ENCODE assay signal across 1 cellular context in the genomic region with DNA sequence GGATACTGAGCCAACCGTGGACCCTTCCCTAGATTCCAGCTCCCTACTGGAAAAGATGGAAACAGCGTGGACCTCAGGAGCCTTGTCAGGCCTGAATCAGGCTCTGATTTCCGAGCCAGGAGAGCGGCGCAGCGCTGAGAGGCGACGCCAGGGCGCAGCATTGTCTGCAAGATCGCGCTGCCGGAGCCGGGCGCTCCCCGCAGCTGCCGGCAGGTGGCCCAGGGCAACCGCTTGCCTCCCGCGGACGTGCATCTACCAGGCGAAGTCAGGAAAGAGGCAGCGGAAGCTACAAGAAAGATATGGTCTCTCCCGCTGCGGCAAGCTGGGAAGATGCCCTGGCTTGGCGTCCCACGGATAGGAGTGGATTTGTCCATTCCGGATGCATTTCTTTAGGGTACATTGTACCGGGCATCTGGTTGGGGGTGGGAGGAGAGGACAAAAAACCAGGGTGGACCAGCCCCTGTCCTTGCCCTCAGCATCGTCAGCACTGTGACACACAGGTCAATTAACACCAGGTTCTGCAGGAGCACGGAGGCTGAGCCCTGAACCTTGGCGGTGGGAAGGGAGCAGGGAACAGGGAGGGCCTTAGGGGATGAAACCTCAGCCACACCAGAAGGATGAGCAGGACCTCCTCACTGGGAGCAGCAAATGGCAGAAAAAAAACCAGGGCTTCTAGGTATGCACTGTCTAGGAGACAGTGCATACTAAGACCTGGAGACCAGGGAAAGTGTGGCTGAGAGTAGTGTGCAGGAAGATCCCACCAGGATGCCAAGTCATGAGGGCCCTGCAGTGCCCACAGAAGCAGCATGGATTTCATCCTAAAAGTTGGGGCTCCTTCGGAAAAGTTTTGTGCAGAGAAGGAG.
TF ChIP-seq lines count a peak whose summit lies in the region.

No MANE protein-coding gene starts in this region.

TF ChIP-seq in HEK293, 187 proteins besides CTCF, POLR2A, EP300 and RAD21 (continued from another document):
- TF ChIP-seq, protein P1, sequence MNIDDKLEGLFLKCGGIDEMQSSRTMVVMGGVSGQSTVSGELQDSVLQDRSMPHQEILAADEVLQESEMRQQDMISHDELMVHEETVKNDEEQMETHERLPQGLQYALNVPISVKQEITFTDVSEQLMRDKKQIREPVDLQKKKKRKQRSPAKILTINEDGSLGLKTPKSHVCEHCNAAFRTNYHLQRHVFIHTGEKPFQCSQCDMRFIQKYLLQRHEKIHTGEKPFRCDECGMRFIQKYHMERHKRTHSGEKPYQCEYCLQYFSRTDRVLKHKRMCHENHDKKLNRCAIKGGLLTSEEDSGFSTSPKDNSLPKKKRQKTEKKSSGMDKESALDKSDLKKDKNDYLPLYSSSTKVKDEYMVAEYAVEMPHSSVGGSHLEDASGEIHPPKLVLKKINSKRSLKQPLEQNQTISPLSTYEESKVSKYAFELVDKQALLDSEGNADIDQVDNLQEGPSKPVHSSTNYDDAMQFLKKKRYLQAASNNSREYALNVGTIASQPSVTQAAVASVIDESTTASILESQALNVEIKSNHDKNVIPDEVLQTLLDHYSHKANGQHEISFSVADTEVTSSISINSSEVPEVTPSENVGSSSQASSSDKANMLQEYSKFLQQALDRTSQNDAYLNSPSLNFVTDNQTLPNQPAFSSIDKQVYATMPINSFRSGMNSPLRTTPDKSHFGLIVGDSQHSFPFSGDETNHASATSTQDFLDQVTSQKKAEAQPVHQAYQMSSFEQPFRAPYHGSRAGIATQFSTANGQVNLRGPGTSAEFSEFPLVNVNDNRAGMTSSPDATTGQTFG (tag by site-specific recombination; IDR thresholded peaks at IDR 0.05; ENCODE audit: borderline replicate concordance) = no peak
- TF ChIP-seq ZNF146 (tag by site-specific recombination; IDR thresholded peaks at IDR 0.05) = no peak
- no peak for TF ChIP-seq ZNF837 (tag by site-specific recombination; IDR thresholded peaks at IDR 0.05)
- TF ChIP-seq ZNF600 (tag by site-specific recombination; IDR thresholded peaks at IDR 0.05) = 0 out of 2 replicates have a peak, but pooled peaks have one; percentile 17
- peak; percentile 44; the same call in 1 of the 2 replicates for TF ChIP-seq ZNF610 (tag by site-specific recombination; IDR thresholded peaks at IDR 0.05; ENCODE audit: borderline replicate concordance)
- no peak for TF ChIP-seq ZNF157 (tag by site-specific recombination; IDR thresholded peaks at IDR 0.05)
- TF ChIP-seq, protein P2, sequence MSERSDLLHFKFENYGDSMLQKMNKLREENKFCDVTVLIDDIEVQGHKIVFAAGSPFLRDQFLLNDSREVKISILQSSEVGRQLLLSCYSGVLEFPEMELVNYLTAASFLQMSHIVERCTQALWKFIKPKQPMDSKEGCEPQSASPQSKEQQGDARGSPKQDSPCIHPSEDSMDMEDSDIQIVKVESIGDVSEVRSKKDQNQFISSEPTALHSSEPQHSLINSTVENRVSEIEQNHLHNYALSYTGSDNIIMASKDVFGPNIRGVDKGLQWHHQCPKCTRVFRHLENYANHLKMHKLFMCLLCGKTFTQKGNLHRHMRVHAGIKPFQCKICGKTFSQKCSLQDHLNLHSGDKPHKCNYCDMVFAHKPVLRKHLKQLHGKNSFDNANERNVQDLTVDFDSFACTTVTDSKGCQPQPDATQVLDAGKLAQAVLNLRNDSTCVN (tag by site-specific recombination; optimal IDR thresholded peaks at IDR 0.05) = peak; percentile 54
- TF ChIP-seq KLF10 (tag by site-specific recombination; IDR thresholded peaks at IDR 0.05) = no peak
- peak; percentile 74 for TF ChIP-seq ZNF2 (tag by site-specific recombination; IDR thresholded peaks at IDR 0.05)
- no peak for TF ChIP-seq ZNF621 (tag by site-specific recombination; IDR thresholded peaks at IDR 0.05)
- TF ChIP-seq ZFP41 (tag by site-specific recombination; IDR thresholded peaks at IDR 0.05; ENCODE audit: borderline replicate concordance) = no peak
- TF ChIP-seq ZSCAN30 (tag by site-specific recombination; IDR thresholded peaks at IDR 0.05) = peak; percentile 51; the same call in 1 of the 2 replicates
- TF ChIP-seq KLF9 (tag by site-specific recombination; IDR thresholded peaks at IDR 0.05; ENCODE audit: low read depth) = no peak
- TF ChIP-seq IKZF3 (tag by site-specific recombination; IDR thresholded peaks at IDR 0.05) = peak; percentile 64
- TF ChIP-seq, protein P3, sequence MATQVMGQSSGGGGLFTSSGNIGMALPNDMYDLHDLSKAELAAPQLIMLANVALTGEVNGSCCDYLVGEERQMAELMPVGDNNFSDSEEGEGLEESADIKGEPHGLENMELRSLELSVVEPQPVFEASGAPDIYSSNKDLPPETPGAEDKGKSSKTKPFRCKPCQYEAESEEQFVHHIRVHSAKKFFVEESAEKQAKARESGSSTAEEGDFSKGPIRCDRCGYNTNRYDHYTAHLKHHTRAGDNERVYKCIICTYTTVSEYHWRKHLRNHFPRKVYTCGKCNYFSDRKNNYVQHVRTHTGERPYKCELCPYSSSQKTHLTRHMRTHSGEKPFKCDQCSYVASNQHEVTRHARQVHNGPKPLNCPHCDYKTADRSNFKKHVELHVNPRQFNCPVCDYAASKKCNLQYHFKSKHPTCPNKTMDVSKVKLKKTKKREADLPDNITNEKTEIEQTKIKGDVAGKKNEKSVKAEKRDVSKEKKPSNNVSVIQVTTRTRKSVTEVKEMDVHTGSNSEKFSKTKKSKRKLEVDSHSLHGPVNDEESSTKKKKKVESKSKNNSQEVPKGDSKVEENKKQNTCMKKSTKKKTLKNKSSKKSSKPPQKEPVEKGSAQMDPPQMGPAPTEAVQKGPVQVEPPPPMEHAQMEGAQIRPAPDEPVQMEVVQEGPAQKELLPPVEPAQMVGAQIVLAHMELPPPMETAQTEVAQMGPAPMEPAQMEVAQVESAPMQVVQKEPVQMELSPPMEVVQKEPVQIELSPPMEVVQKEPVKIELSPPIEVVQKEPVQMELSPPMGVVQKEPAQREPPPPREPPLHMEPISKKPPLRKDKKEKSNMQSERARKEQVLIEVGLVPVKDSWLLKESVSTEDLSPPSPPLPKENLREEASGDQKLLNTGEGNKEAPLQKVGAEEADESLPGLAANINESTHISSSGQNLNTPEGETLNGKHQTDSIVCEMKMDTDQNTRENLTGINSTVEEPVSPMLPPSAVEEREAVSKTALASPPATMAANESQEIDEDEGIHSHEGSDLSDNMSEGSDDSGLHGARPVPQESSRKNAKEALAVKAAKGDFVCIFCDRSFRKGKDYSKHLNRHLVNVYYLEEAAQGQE (tag by site-specific recombination; IDR thresholded peaks at IDR 0.05) = no peak
- TF ChIP-seq ZNF48 (tag by site-specific recombination; IDR thresholded peaks at IDR 0.05) = no peak
- no peak for TF ChIP-seq ZNF549 (tag by site-specific recombination; IDR thresholded peaks at IDR 0.05)
- TF ChIP-seq ZBTB1 (tag by site-specific recombination; IDR thresholded peaks at IDR 0.05) = no peak
- TF ChIP-seq, protein P4, sequence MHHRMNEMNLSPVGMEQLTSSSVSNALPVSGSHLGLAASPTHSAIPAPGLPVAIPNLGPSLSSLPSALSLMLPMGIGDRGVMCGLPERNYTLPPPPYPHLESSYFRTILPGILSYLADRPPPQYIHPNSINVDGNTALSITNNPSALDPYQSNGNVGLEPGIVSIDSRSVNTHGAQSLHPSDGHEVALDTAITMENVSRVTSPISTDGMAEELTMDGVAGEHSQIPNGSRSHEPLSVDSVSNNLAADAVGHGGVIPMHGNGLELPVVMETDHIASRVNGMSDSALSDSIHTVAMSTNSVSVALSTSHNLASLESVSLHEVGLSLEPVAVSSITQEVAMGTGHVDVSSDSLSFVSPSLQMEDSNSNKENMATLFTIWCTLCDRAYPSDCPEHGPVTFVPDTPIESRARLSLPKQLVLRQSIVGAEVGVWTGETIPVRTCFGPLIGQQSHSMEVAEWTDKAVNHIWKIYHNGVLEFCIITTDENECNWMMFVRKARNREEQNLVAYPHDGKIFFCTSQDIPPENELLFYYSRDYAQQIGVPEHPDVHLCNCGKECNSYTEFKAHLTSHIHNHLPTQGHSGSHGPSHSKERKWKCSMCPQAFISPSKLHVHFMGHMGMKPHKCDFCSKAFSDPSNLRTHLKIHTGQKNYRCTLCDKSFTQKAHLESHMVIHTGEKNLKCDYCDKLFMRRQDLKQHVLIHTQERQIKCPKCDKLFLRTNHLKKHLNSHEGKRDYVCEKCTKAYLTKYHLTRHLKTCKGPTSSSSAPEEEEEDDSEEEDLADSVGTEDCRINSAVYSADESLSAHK (tag by site-specific recombination; IDR thresholded peaks at IDR 0.05) = no peak
- TF ChIP-seq, protein P5, sequence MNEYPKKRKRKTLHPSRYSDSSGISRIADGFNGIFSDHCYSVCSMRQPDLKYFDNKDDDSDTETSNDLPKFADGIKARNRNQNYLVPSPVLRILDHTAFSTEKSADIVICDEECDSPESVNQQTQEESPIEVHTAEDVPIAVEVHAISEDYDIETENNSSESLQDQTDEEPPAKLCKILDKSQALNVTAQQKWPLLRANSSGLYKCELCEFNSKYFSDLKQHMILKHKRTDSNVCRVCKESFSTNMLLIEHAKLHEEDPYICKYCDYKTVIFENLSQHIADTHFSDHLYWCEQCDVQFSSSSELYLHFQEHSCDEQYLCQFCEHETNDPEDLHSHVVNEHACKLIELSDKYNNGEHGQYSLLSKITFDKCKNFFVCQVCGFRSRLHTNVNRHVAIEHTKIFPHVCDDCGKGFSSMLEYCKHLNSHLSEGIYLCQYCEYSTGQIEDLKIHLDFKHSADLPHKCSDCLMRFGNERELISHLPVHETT (tag by site-specific recombination; IDR thresholded peaks at IDR 0.05) = no peak
- TF ChIP-seq ZIC2 (tag by site-specific recombination; IDR thresholded peaks at IDR 0.05) = peak; percentile 98
- TF ChIP-seq ZBTB17 (tag by site-specific recombination; IDR thresholded peaks at IDR 0.05) = peak; percentile 96
- TF ChIP-seq YY1 (tag by site-specific recombination; IDR thresholded peaks at IDR 0.05) = no peak
- peak; percentile 46; the same call in 1 of the 2 replicates for TF ChIP-seq ZNF561 (tag by site-specific recombination; IDR thresholded peaks at IDR 0.05; ENCODE audit: borderline replicate concordance)
- no peak for TF ChIP-seq HOXA7 (CRISPR knock-in tag; IDR thresholded peaks at IDR 0.05; ENCODE audit: borderline replicate concordance)
- 0 out of 2 replicates have a peak, but pooled peaks have one; percentile 51 for TF ChIP-seq SCRT2 (tag by site-specific recombination; IDR thresholded peaks at IDR 0.05)
- TF ChIP-seq RBAK (tag by site-specific recombination; IDR thresholded peaks at IDR 0.05) = no peak
- 0 out of 2 replicates have a peak, but pooled peaks have one; percentile 13 for TF ChIP-seq ZNF629 (tag by site-specific recombination; IDR thresholded peaks at IDR 0.05)
